Comparison of ENCODE assay signal across 7 cellular contexts in genomic region chr7:76303057-76303828, GRCh38. TPM values are rescaled to one million over a fixed set of nuclear protein-coding genes. Genes with fewer than 3 reads are reported as not detected.
DNase-seq lines count a peak whose midpoint lies in the region; ATAC-seq and TF ChIP-seq lines count a peak whose summit lies in the region.

No MANE protein-coding gene starts in this region.

- H3K4me3 ChIP-seq in GM12864 (ENCODE audit: low read depth, low read length) (peak overlapping the region; percentile 82), Panc1 (ENCODE audit: low read depth in 2 of 2, low read length in 2 of 2) (peak overlapping the region; percentile 59 to 90), esophagus muscularis mucosa (peak overlapping the region; percentile 71 to 96 (median 93)), muscle layer of duodenum (ENCODE audit: low read depth in 1 of 2, low read length in 2 of 2) (peak overlapping the region; percentile 67 to 95)

- H3K27me3 Mint-ChIP-seq in activated T-cell treated with anti-CD3 and anti-CD28 coated beads, Interleukin-2, amount 50 U/mL, for 72 hours (ENCODE audit: low read depth), result peaks cover 6% of the 10 kb centered on the region

- H3K27me3 ChIP-seq in Panc1 (ENCODE audit: control insufficient read depth, insufficient read depth, low read length), result no peaks in the 10 kb centered on the region
- no peaks in the 10 kb centered on the region for H3K27me3 ChIP-seq in esophagus muscularis mucosa
- H3K27me3 ChIP-seq in muscle layer of duodenum (ENCODE audit: low read depth, low read length), result no peaks in the 10 kb centered on the region

- peak; percentile 27 for TF ChIP-seq POLR2A in esophagus muscularis mucosa (IDR thresholded peaks at IDR 0.05; ENCODE audit: low read depth)

- POLR2A ChIA-PET in Panc1 (lab: Charles Lee), result interaction anchor here (0.5 to 0.6 kb wide), 2 partner anchors 11 to 92 kb away, joined by 8 to 9 read pairs; no protein-coding TSS in a partner anchor

- peak overlapping the region; percentile 87 for H3K27ac Mint-ChIP-seq in activated T-cell treated with anti-CD3 and anti-CD28 coated beads, Interleukin-2, amount 50 U/mL, for 72 hours

- under 1% methylated on average over 37 of the region's 49 CpGs for WGBS in esophagus muscularis mucosa

- H3K9me3 Mint-ChIP-seq in activated T-cell treated with anti-CD3 and anti-CD28 coated beads, Interleukin-2, amount 50 U/mL, for 72 hours, result no peaks in the 10 kb centered on the region

- H3K4me1 ChIP-seq in Panc1 (ENCODE audit: control insufficient read depth, insufficient read depth, low read length) (peaks cover 23% of the 10 kb centered on the region), esophagus muscularis mucosa (peaks cover 45 to 60% (median 53%) of the 10 kb centered on the region in 4 donors), muscle layer of duodenum (ENCODE audit: control insufficient read depth in 1 of 2, insufficient read depth in 2 of 2, low read length in 2 of 2) (peaks cover 5 to 33% of the 10 kb centered on the region in 2 donors)

- H3K4me1 Mint-ChIP-seq in activated T-cell treated with anti-CD3 and anti-CD28 coated beads, Interleukin-2, amount 50 U/mL, for 72 hours (ENCODE audit: low read depth), result peaks cover 23% of the 10 kb centered on the region

- ATAC-seq in HG03442 (IDR thresholded peaks at IDR 0.05; ENCODE audit: unreplicated experiment) (peak; percentile 48), Panc1 (peak; percentile 62)
- peak; percentile 64 for ATAC-seq in activated T-cell treated with anti-CD3 and anti-CD28 coated beads, Interleukin-2, amount 50 U/mL, for 72 hours (replicated peaks in 1 of 2)

- DNase-seq in GM12864 (ENCODE audit: low read depth) (no peak), Panc1 (ENCODE audit: low read depth, low spot score) (no peak), esophagus muscularis mucosa (ENCODE audit: extremely low spot score) (peak; percentile 95)
- DNase-seq in activated T-cell treated with anti-CD3 and anti-CD28 coated beads, Interleukin-2, amount 50 U/mL, for 72 hours, result peak; percentile 76
- peak; percentile 43 to 66 for DNase-seq in stimulated activated CD8-positive, alpha-beta memory T cell treated with anti-CD3 and anti-CD28 coated beads, Interleukin-7, amount 100 ng/mL, for 1 hour (ENCODE audit: low read depth in 2 of 2)

- H3K36me3 Mint-ChIP-seq in activated T-cell treated with anti-CD3 and anti-CD28 coated beads, Interleukin-2, amount 50 U/mL, for 72 hours (ENCODE audit: insufficient read depth in 2 of 2), result peaks cover 0 to 2% of the 10 kb centered on the region in 2 donors

- no peak for TF ChIP-seq EP300 in esophagus muscularis mucosa (IDR thresholded peaks at IDR 0.05)

- no peak for TF ChIP-seq CTCF in GM12864 (IDR thresholded peaks at IDR 0.05; ENCODE audit: low read depth, low read length, missing control alignments)
- TF ChIP-seq CTCF in Panc1 (IDR thresholded peaks at IDR 0.05), result no peak
- no peak for TF ChIP-seq CTCF in esophagus muscularis mucosa (IDR thresholded peaks at IDR 0.05)

- BruUV-seq in Panc1 (replicated peaks; lab: Mats Ljungman, UMichigan), result no TSS peak

- peak overlapping the region; percentile 72 for H3K27ac ChIP-seq in Panc1 (ENCODE audit: low read length)
- peak overlapping the region; percentile 93 to 100 (median 99) for H3K27ac ChIP-seq in esophagus muscularis mucosa (replicated peaks in 1 of 4)
- peak overlapping the region; percentile 82 for H3K27ac ChIP-seq in muscle layer of duodenum (ENCODE audit: low read length)

- intact Hi-C loops in Panc1 (cut with micrococcal nuclease; ENCODE audit: unreplicated experiment) (no loop called here), esophagus muscularis mucosa (cut with DNase I) (no loop called here)

- in situ Hi-C loops in Panc1 (cut with HindIII; ENCODE audit: low pct_unique_long_range_greater_than_20kb, low sequenced_read_pairs), result no loop called here

- H3K9me3 ChIP-seq in Panc1 (ENCODE audit: control insufficient read depth, insufficient read depth, low read depth, low read length) (no peaks in the 10 kb centered on the region), esophagus muscularis mucosa (no peaks in the 10 kb centered on the region), muscle layer of duodenum (ENCODE audit: control insufficient read depth in 1 of 2, low read length in 2 of 2) (no peaks in the 10 kb centered on the region)

- H3K36me3 ChIP-seq in Panc1 (ENCODE audit: control insufficient read depth, insufficient read depth, low read length) (peaks cover 4% of the 10 kb centered on the region; the same call in 1 of the 2 replicates), esophagus muscularis mucosa (peaks cover 0 to 16% (median 7%) of the 10 kb centered on the region in 4 donors), muscle layer of duodenum (ENCODE audit: control insufficient read depth in 1 of 2, insufficient read depth in 2 of 2, low read length in 2 of 2) (peaks cover 0 to 7% of the 10 kb centered on the region in 2 donors)

- CTCF ChIA-PET in Panc1 (lab: Charles Lee), result interaction anchor here (0.6 to 0.7 kb wide), 3 partner anchors 11 to 33 kb away, joined by 3 to 5 read pairs (median 4); no protein-coding TSS in a partner anchor

- peak overlapping the region; percentile 90 to 97 for H3K4me3 Mint-ChIP-seq in activated T-cell treated with anti-CD3 and anti-CD28 coated beads, Interleukin-2, amount 50 U/mL, for 72 hours

RNA-seq across cellular contexts. Expression of gene HSPB1, which starts 0.8 kb away (rescaled TPM):
- total RNA-seq in Panc1 (2021; ENCODE audit: unreplicated experiment) (422 TPM), esophagus muscularis mucosa (1,000 to 10,000 TPM in 3 of 4 donors, 100 to 1,000 TPM in 1; 927 to 2,513 (median 1,694) TPM)
- polyA plus RNA-seq in Panc1 (2012; ENCODE audit: insufficient read length), result 1,072 TPM
- 10 to 100 TPM; 39.7 to 42.0 TPM for total RNA-seq in activated T-cell treated with anti-CD3 and anti-CD28 coated beads, Interleukin-2, amount 50 U/mL, for 72 hours

RNA-seq across cellular contexts. Expression of gene YWHAG, which starts 55.5 kb away (rescaled TPM):
- total RNA-seq in Panc1 (2021; ENCODE audit: unreplicated experiment), result 210 TPM
- polyA plus RNA-seq in Panc1 (2012; ENCODE audit: insufficient read length), result 172 TPM
- total RNA-seq in activated T-cell treated with anti-CD3 and anti-CD28 coated beads, Interleukin-2, amount 50 U/mL, for 72 hours, result 100 to 1,000 TPM; 107 to 120 TPM
- 10 to 100 TPM; 55.7 to 91.6 (median 73.7) TPM for total RNA-seq in esophagus muscularis mucosa

Comparison
In these comparisons a context has a peak if more than half of its experiments do, and no peak if none do; other contexts are left out.
1. DNase-seq: peak in activated T-cell treated with anti-CD3 and anti-CD28 coated beads, Interleukin-2, amount 50 U/mL, for 72 hours (2 of 2), esophagus muscularis mucosa (single experiment) and stimulated activated CD8-positive, alpha-beta memory T cell treated with anti-CD3 and anti-CD28 coated beads, Interleukin-7, amount 100 ng/mL, for 1 hour (2 of 2); none in GM12864 (single experiment) and Panc1 (single experiment).
2. Peak in every context shown above with its lines, with median percentiles within 50 percentile points of each other: H3K4me3 ChIP-seq, ATAC-seq and H3K27ac ChIP-seq.